Comparison of ENCODE assay signal across 23 cellular contexts in genomic region chr15:51931638-51932037, GRCh38. TPM values are rescaled to one million over a fixed set of nuclear protein-coding genes. Genes with fewer than 3 reads are reported as not detected.
A peak's percentile ranks its signal among the peaks of the same experiment; 100 is the strongest.
DNase-seq lines count a peak whose midpoint lies in the region; ATAC-seq and TF ChIP-seq lines count a peak whose summit lies in the region.
"Had no signal": no experiment of that assay in that cellular context is flagged by ENCODE, and none has a peak within 500 bp of the region (broad histone marks: within the 10 kb centered on the region; RNA-seq: fewer than 3 reads in every experiment).

No MANE protein-coding gene starts in this region.

- TF ChIP-seq CTCF in AG10803 (conservative IDR thresholded peaks at IDR 0.05; ENCODE audit: low read length), result no peak
- no peak for TF ChIP-seq CTCF in fibroblast of the aortic adventitia (IDR thresholded peaks at IDR 0.05; ENCODE audit: insufficient read depth, low read length)

- ATAC-seq in HG03571 (IDR thresholded peaks at IDR 0.05; ENCODE audit: unreplicated experiment) (no peak), GM18511 (IDR thresholded peaks at IDR 0.05; ENCODE audit: unreplicated experiment) (no peak)
- ATAC-seq: effector memory CD8-positive, alpha-beta T cell; Panc1 had no signal

- H3K4me3 ChIP-seq in AG10803 (ENCODE audit: low read length), result no peak overlapping the region
- no peak overlapping the region for H3K4me3 ChIP-seq in fibroblast of the aortic adventitia (ENCODE audit: low read depth, low read length)
- H3K4me3 ChIP-seq: coronary artery, esophagus squamous epithelium, SJCRH30, skin epidermis had no signal

- DNase-seq in AG10803 (ENCODE audit: low read depth) (peak; percentile 24), H4 (ENCODE audit: low spot score) (peak; percentile 20), T1000 (lab: John Stamatoyannopoulos, UW) (peak; percentile 10), fibroblast of the aortic adventitia (ENCODE audit: low read depth) (peak; percentile 9), posterior cingulate gyrus (no peak)
- no peak for DNase-seq in activated CD4-positive, alpha-beta T cell treated with anti-CD3 and anti-CD28 coated beads for 48 hours
- DNase-seq: activated CD4-positive, alpha-beta T cell treated with anti-CD3 and anti-CD28 coated beads for 1 hour; activated T-cell treated with anti-CD3 and anti-CD28 coated beads, Interleukin-2, amount 50 U/mL, for 24 hours; effector memory CD8-positive, alpha-beta T cell; esophagus squamous epithelium; glutamatergic neuron; KBM-7; NCI-H1694; NCI-H524; NK-92 treated with Interleukin-12 subunit alpha and Interleukin-12 subunit beta, amount 100 ng/mL, for 24 hours; SJCRH30; stimulated activated CD4-positive, alpha-beta T cell treated with anti-CD3 and anti-CD28 coated beads, Interleukin-1b, Interleukin-23, amount 100 ng/mL, for 48 hours; T-helper 1 cell had no signal

- intact Hi-C loops in posterior cingulate gyrus (cut with DNase I), result no loop called here

RNA-seq across cellular contexts. Expression of gene LEO1, which starts 39.9 kb away (rescaled TPM):
- total RNA-seq in H4 (2014; rRNA removed; shearing (Covaris generic)), result 24.2 and 31.9 TPM in 2 replicates
- 21.3 and 55.7 TPM in 2 replicates for total RNA-seq in fibroblast of the aortic adventitia (ENCODE audit: low replicate concordance)

Comparison
In these comparisons a context has a peak if more than half of its experiments do, and no peak if none do; other contexts are left out.
1. DNase-seq: peak in AG10803 (single experiment), H4 (single experiment), T1000 (single experiment) and fibroblast of the aortic adventitia (single experiment); none in posterior cingulate gyrus (0 of 10) and activated CD4-positive, alpha-beta T cell treated with anti-CD3 and anti-CD28 coated beads for 48 hours (single experiment).